18 cellular contexts compared by ENCODE assay signal in genomic region chr7:136403591-136403990, GRCh38.
"Had no signal": no experiment of that assay in that cellular context is flagged by ENCODE, and none has a peak within 500 bp of the region (broad histone marks: within the 10 kb centered on the region; RNA-seq: fewer than 3 reads in every experiment).

No MANE protein-coding gene starts in this region.

- DNase-seq: effector memory CD4-positive, alpha-beta T cell; heart left ventricle; hippocampal formation; left colon; left ventricle myocardium superior; mesenchymal stem cell; midbrain; nucleus accumbens; ovary; small intestine; stimulated activated CD4-positive, alpha-beta T cell treated with anti-CD3 and anti-CD28 coated beads, Interleukin-12 subunit alpha, Interleukin-12 subunit beta, amount 100 ng/mL, for 4 hours; stimulated activated naive CD4-positive, alpha-beta T cell; stomach; substantia nigra; transverse colon had no signal

- ATAC-seq: esophagus mucosa; heart left ventricle; left colon; left ventricle myocardium superior; natural killer cell treated with Interleukin-12 subunit alpha and Interleukin-12 subunit beta and Interleukin-15 and Interleukin-18, amount 100 ng/mL, for 72 hours had no signal

- FAIRE-seq: frontal cortex, small intestine had no signal
